15 cellular contexts compared by ENCODE assay signal in genomic region chr12:132700212-132700913, GRCh38. TPM values are rescaled to one million over a fixed set of nuclear protein-coding genes. Genes with fewer than 3 reads are reported as not detected.
DNase-seq lines count a peak whose midpoint lies in the region; ATAC-seq and TF ChIP-seq lines count a peak whose summit lies in the region.
"Had no signal": no experiment of that assay in that cellular context is flagged by ENCODE, and none has a peak within 500 bp of the region (broad histone marks: within the 10 kb centered on the region; RNA-seq: fewer than 3 reads in every experiment).

No MANE protein-coding gene starts in this region.

- H3K27me3 ChIP-seq in BJ (ENCODE audit: control insufficient read depth, insufficient read depth, low read length) (no peaks in the 10 kb centered on the region), PC-3 (ENCODE audit: low read length) (no peaks in the 10 kb centered on the region)

- peak; percentile 8 for DNase-seq in BJ (ENCODE audit: low read depth)
- peak; percentile 96 for DNase-seq in PC-3
- peak; percentile 15 for DNase-seq in fibroblast of the aortic adventitia (ENCODE audit: low read depth)
- no peak for DNase-seq in hippocampal formation (lab: John Stamatoyannopoulos, UW)
- DNase-seq in effector CD8-positive, alpha-beta T cell (lab: John Stamatoyannopoulos, UW) = no peak
- DNase-seq: activated CD4-positive, alpha-beta T cell treated with anti-CD3 and anti-CD28 coated beads, Interleukin-2, amount 50 U/mL, for 48 hours; activated gamma-delta T cell; AML-193; retina; stimulated activated CD4-positive, alpha-beta T cell treated with anti-CD3 and anti-CD28 coated beads, Interleukin-4, amount 100 ng/mL, for 24 hours; stimulated activated naive CD8-positive, alpha-beta T cell treated with anti-CD3 and anti-CD28 coated beads, Interleukin-15, Interleukin-2, amounts not matched to agents 100 U/mL and 50 U/mL, for 24 hours had no signal

- TF ChIP-seq CTCF in BJ (IDR thresholded peaks at IDR 0.05; ENCODE audit: insufficient read depth, low read depth, low read length) (no peak), PC-3 (conservative IDR thresholded peaks at IDR 0.05; ENCODE audit: low read depth, low read length) (no peak), fibroblast of the aortic adventitia (IDR thresholded peaks at IDR 0.05; ENCODE audit: insufficient read depth, low read length) (no peak)

- H3K4me1 ChIP-seq in PC-3 (ENCODE audit: insufficient read depth, low read length) = peaks cover 17% of the 10 kb centered on the region

- peak overlapping the region; percentile 47 for H3K4me2 ChIP-seq in PC-3 (ENCODE audit: low read length)

- peaks cover 6% of the 10 kb centered on the region for H3K36me3 ChIP-seq in BJ (ENCODE audit: control insufficient read depth, insufficient read depth, low read length)
- 0 out of 2 replicates have a peak, but pooled peaks cover 6% of the 10 kb centered on the region for H3K36me3 ChIP-seq in PC-3 (ENCODE audit: low read depth, low read length)

- H3K9ac ChIP-seq in PC-3 (ENCODE audit: low read length) = no peak overlapping the region

- peaks cover 5% of the 10 kb centered on the region; the same call in 1 of the 2 replicates for H4K20me1 ChIP-seq in PC-3 (ENCODE audit: low read length)

- POLR2A ChIA-PET in BJ (lab: Charles Lee) (no interaction called here), PC-3 (lab: Charles Lee; ENCODE audit: unreplicated experiment) (no interaction called here)

- no peak overlapping the region for H2AFZ ChIP-seq in PC-3 (ENCODE audit: low read length)

- no peak overlapping the region for H3K4me3 ChIP-seq in BJ (ENCODE audit: low read depth, low read length)
- no peak overlapping the region for H3K4me3 ChIP-seq in PC-3 (ENCODE audit: low read length)
- no peak overlapping the region for H3K4me3 ChIP-seq in fibroblast of the aortic adventitia (ENCODE audit: low read depth, low read length)

- no peaks in the 10 kb centered on the region for H3K9me2 ChIP-seq in PC-3 (replicated peaks; ENCODE audit: low read length)

- intact Hi-C loops in PC-3 (cut with micrococcal nuclease) = no loop called here

- H3K79me2 ChIP-seq in PC-3 (ENCODE audit: low read length) = no peaks in the 10 kb centered on the region

- H3K27ac ChIP-seq in PC-3 (ENCODE audit: low read length) = 0 out of 2 replicates have a peak overlapping the region, but pooled peaks have one; percentile 3

- ATAC-seq in GM19468 (IDR thresholded peaks at IDR 0.05; ENCODE audit: extremely low read depth, unreplicated experiment) = peak; percentile 37
- ATAC-seq in PC-3 = peak; percentile 83
- no peak for ATAC-seq in GM19397 (IDR thresholded peaks at IDR 0.05; ENCODE audit: unreplicated experiment)
- no peak for ATAC-seq in GM18867 (IDR thresholded peaks at IDR 0.05; ENCODE audit: unreplicated experiment)
- ATAC-seq: HCT116; stimulated activated naive CD8-positive, alpha-beta T cell treated with anti-CD3 and anti-CD28 coated beads, Interleukin-15, Interleukin-2, amounts not matched to agents 100 U/mL and 50 U/mL, for 24 hours had no signal

- no peaks in the 10 kb centered on the region for H3K9me3 ChIP-seq in PC-3 (ENCODE audit: low read length)

- CTCF ChIA-PET in BJ (lab: Yijun Ruan, JAX) (no interaction called here), PC-3 (lab: Charles Lee) (no interaction called here)

- peaks cover 3% of the 10 kb centered on the region for H3F3A ChIP-seq in PC-3 (ENCODE audit: low read length, unreplicated experiment)

- no TSS peak for BruUV-seq in PC-3 (replicated peaks; lab: Mats Ljungman, UMichigan)

RNA-seq across cellular contexts. Expression of gene PGAM5, which starts 10.3 kb away (rescaled TPM):
- 12.4 and 17.7 TPM in 2 replicates for polyA plus RNA-seq in BJ (2011; rRNA removed)
- polyA minus RNA-seq in BJ (2011; rRNA and poly(A)+ RNA removed) = 38.2 and 50.3 TPM in 2 replicates
- total RNA-seq in PC-3 (2014; rRNA removed) (135 and 158 TPM in 2 replicates), fibroblast of the aortic adventitia (ENCODE audit: low replicate concordance) (1.6 and 22.4 TPM in 2 replicates)

RNA-seq across cellular contexts. Expression of gene PXMP2, which starts 13.0 kb away (rescaled TPM):
- polyA plus RNA-seq in BJ (2011; rRNA removed) = 19.4 and 22.3 TPM in 2 replicates
- polyA minus RNA-seq in BJ (2011; rRNA and poly(A)+ RNA removed) = 6.2 and 8.0 TPM in 2 replicates
- total RNA-seq in PC-3 (2014; rRNA removed) (38.6 and 42.7 TPM in 2 replicates), fibroblast of the aortic adventitia (ENCODE audit: low replicate concordance) (19.2 and 21.8 TPM in 2 replicates)

RNA-seq across cellular contexts. Expression of gene POLE, which starts 13.2 kb away (rescaled TPM):
- polyA plus RNA-seq in BJ (2011; rRNA removed) = 9.8 and 17.7 TPM in 2 replicates
- polyA minus RNA-seq in BJ (2011; rRNA and poly(A)+ RNA removed) = 40.5 and 42.1 TPM in 2 replicates
- total RNA-seq in PC-3 (2014; rRNA removed) (91.7 and 96.1 TPM in 2 replicates), fibroblast of the aortic adventitia (ENCODE audit: low replicate concordance) (15.0 and 37.4 TPM in 2 replicates)

Comparison
In these comparisons a context has a peak if more than half of its experiments do, and no peak if none do; other contexts are left out.
1. DNase-seq: peak in BJ (single experiment), PC-3 (single experiment) and fibroblast of the aortic adventitia (single experiment); none in hippocampal formation (0 of 2) and effector CD8-positive, alpha-beta T cell (single experiment).
2. ATAC-seq: peak in GM19468 (single experiment) and PC-3 (single experiment); none in GM19397 (single experiment) and GM18867 (single experiment).